ENCODE assay signal across 8 cellular contexts in the genomic region with DNA sequence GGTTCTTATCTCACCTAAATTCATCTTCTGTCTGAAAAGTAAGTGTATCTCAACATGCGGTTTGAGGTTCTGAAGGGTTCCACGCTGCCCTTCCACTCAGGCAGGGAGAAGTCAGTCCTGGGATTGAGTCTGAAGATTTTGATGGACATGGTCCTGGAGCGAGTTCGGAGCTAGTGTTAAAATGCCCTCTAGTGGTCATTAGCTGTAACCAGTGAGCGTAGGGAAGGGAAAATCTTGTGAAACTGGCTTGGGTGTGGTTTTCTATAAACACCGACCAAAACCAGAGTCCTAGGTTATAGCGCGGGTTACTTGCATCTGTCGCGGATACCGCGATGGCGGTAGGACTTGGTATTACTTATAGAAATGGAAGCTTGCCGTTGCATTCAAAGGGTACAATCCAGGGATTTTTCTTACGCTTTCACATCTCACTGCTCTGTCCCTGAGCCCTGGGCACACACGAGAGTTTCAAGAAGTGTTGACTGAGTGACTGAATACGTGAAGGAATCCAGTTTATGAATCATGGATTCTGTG.
DNase-seq lines count a peak whose midpoint lies in the region; ATAC-seq and TF ChIP-seq lines count a peak whose summit lies in the region.

No MANE protein-coding gene starts in this region.

- ATAC-seq in GM18505 (IDR thresholded peaks at IDR 0.05; ENCODE audit: unreplicated experiment), result peak; percentile 93
- ATAC-seq in HG02840 (IDR thresholded peaks at IDR 0.05; ENCODE audit: low FRiP score, unreplicated experiment), result peak; percentile 71
- peak; percentile 96 for ATAC-seq in SK-N-SH treated with all-trans-retinoic acid at 6 μM for 48 hours
- ATAC-seq in foreskin keratinocyte, result peak; percentile 80
- ATAC-seq in activated CD4-positive, CD25-positive, alpha-beta regulatory T cell treated with anti-CD3 and anti-CD28 coated beads, Interleukin-2, amount 50 U/mL, for 24 hours, result no peak

- TF ChIP-seq POLR2A in GM18505 (IDR thresholded peaks at IDR 0.05; ENCODE audit: borderline replicate concordance, extremely low read depth, insufficient read depth, insufficient read length) (no peak), NB4 (IDR thresholded peaks at IDR 0.05; ENCODE audit: extremely low read depth, insufficient read length) (no peak)

- H3K4me2 ChIP-seq in parathyroid adenoma (ENCODE audit: low read length), result no peak overlapping the region

- peak; percentile 40 for DNase-seq in AG08395 (ENCODE audit: low spot score)
- DNase-seq in NB4 (ENCODE audit: low read depth), result peak; percentile 72
- DNase-seq in foreskin keratinocyte, result peak; percentile 54 to 71

- H3K4me1 ChIP-seq in foreskin keratinocyte (no peaks in the 10 kb centered on the region), parathyroid adenoma (no peaks in the 10 kb centered on the region)

- no peak overlapping the region for H2AFZ ChIP-seq in parathyroid adenoma

- no peak overlapping the region for H3K27ac ChIP-seq in foreskin keratinocyte
- H3K27ac ChIP-seq in parathyroid adenoma, result no peak overlapping the region

- no peaks in the 10 kb centered on the region for H3K36me3 ChIP-seq in parathyroid adenoma (ENCODE audit: control insufficient read depth, insufficient read depth, low read length)

- peak; percentile 96 for TF ChIP-seq CTCF in NB4 (IDR thresholded peaks at IDR 0.05; ENCODE audit: low read depth, low read length)
- TF ChIP-seq CTCF in foreskin keratinocyte (conservative IDR thresholded peaks at IDR 0.05), result peak; percentile 75
- peak; percentile 43 for TF ChIP-seq CTCF in parathyroid adenoma (IDR thresholded peaks at IDR 0.05)

- no peaks in the 10 kb centered on the region for H3K27me3 ChIP-seq in foreskin keratinocyte
- no peaks in the 10 kb centered on the region for H3K27me3 ChIP-seq in parathyroid adenoma (ENCODE audit: control insufficient read depth, insufficient read depth, low read length)

- no peak overlapping the region for H3K9ac ChIP-seq in parathyroid adenoma

- H3K9me3 ChIP-seq in parathyroid adenoma (ENCODE audit: control insufficient read depth, low read length), result no peaks in the 10 kb centered on the region

- no peak overlapping the region for H3K4me3 ChIP-seq in NB4 (ENCODE audit: low read depth, low read length)
- H3K4me3 ChIP-seq in parathyroid adenoma (ENCODE audit: low read depth, low read length), result no peak overlapping the region

- H3K79me2 ChIP-seq in parathyroid adenoma, result no peaks in the 10 kb centered on the region

TF ChIP-seq in SK-N-SH treated with all-trans-retinoic acid at 6 μM for 48 hours, 23 proteins besides CTCF, POLR2A, EP300 and RAD21:
- TF ChIP-seq ZNF8 (CRISPR knock-in tag; IDR thresholded peaks at IDR 0.05) (no peak), ZC3H10 (CRISPR knock-in tag; IDR thresholded peaks at IDR 0.05) (no peak), ESRRG (CRISPR knock-in tag; IDR thresholded peaks at IDR 0.05) (no peak), TSHZ2 (CRISPR knock-in tag; IDR thresholded peaks at IDR 0.05) (no peak), CSDC2 (CRISPR knock-in tag; IDR thresholded peaks at IDR 0.05) (no peak), TCF4 (CRISPR knock-in tag; IDR thresholded peaks at IDR 0.05; ENCODE audit: borderline replicate concordance) (no peak), BACH2 (CRISPR knock-in tag; IDR thresholded peaks at IDR 0.05; ENCODE audit: borderline replicate concordance) (no peak), ZFP3 (CRISPR knock-in tag; IDR thresholded peaks at IDR 0.05) (no peak), PPARA (CRISPR knock-in tag; IDR thresholded peaks at IDR 0.05; ENCODE audit: borderline replicate concordance) (no peak), ZFP30 (CRISPR knock-in tag; IDR thresholded peaks at IDR 0.05) (no peak)

Comparison
In these comparisons a context has a peak if more than half of its experiments do, and no peak if none do; other contexts are left out.
1. ATAC-seq: peak in GM18505 (single experiment), HG02840 (single experiment), SK-N-SH treated with all-trans-retinoic acid at 6 μM for 48 hours (single experiment) and foreskin keratinocyte (single experiment); none in activated CD4-positive, CD25-positive, alpha-beta regulatory T cell treated with anti-CD3 and anti-CD28 coated beads, Interleukin-2, amount 50 U/mL, for 24 hours (0 of 2).
2. CTCF ChIP-seq: peak in every context shown above with its lines; median percentile 96 in NB4; 75 in foreskin keratinocyte; 43 in parathyroid adenoma.
3. Peak in every context shown above with its lines, with median percentiles within 50 percentile points of each other: DNase-seq.